1 cellular context compared by ENCODE assay signal in the genomic region with DNA sequence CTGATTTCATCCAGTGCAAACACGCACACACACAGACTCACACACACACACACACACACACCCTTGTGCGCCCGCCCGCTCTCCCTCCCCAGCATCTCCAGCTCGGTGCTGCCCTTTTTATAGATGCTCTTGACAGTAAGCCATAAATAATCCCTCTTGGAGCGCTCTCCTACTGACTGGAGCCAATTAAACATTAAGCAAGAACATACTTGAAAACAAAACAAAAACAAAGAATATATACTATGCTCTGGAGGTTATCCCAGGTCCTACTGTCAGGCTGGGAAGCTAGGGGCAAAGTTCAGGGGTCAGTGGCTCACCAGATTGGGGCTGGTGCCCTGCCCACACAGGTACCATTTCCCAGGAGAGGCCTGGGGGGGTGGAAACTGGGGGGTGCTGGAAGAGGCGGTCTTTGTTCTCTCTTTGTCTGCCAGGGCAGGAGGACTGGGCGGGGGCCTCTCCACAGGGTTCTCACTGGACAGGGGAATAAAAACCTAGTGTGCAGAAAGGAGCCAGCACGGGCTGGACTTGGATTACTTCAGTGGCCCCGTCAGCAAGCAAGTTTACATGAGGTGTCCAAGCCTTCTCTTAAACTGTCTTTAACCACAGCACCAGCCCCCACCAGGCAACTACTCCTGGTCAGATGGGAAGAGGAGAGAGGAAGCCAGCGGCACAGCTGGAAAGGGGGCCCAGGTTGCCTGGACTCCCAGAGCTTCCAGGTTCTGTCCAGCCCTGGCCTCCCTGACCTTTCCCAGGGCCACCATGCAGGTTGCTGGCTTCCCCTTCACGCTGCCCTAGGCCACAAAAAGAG.
A peak's percentile ranks its signal among the peaks of the same experiment; 100 is the strongest.
TF ChIP-seq lines count a peak whose summit lies in the region.

No MANE protein-coding gene starts in this region.

TF ChIP-seq in HepG2, 621 proteins besides CTCF, POLR2A, EP300 and RAD21 (continued from another document and continues in another):
- TF ChIP-seq, protein P1, sequence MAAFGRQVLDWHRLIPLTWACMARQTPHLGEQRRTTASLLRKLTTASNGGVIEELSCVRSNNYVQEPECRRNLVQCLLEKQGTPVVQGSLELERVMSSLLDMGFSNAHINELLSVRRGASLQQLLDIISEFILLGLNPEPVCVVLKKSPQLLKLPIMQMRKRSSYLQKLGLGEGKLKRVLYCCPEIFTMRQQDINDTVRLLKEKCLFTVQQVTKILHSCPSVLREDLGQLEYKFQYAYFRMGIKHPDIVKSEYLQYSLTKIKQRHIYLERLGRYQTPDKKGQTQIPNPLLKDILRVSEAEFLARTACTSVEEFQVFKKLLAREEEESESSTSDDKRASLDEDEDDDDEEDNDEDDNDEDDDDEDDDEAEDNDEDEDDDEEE (CRISPR knock-in tag; IDR thresholded peaks at IDR 0.05): 0 out of 2 replicates have a peak, but pooled peaks have one; percentile 20
- TF ChIP-seq ZNF558 (CRISPR knock-in tag; IDR thresholded peaks at IDR 0.05; ENCODE audit: borderline replicate concordance) (no peak), THYN1 (CRISPR knock-in tag; IDR thresholded peaks at IDR 0.05; ENCODE audit: borderline replicate concordance, low read depth) (no peak), ZNF3 (CRISPR knock-in tag; IDR thresholded peaks at IDR 0.05) (no peak), PAWR (CRISPR knock-in tag; IDR thresholded peaks at IDR 0.05; ENCODE audit: borderline replicate concordance) (no peak), ZNF225 (CRISPR knock-in tag; IDR thresholded peaks at IDR 0.05) (no peak), ZNF557 (CRISPR knock-in tag; IDR thresholded peaks at IDR 0.05) (no peak), ZNF563 (CRISPR knock-in tag; IDR thresholded peaks at IDR 0.05) (no peak; the same call in 1 of the 2 replicates), RFX1 (IDR thresholded peaks at IDR 0.05) (no peak), REPIN1 (CRISPR knock-in tag; IDR thresholded peaks at IDR 0.05; ENCODE audit: borderline replicate concordance, low read depth) (no peak), TBX3 (IDR thresholded peaks at IDR 0.05; ENCODE audit: borderline replicate concordance) (no peak), RELA (CRISPR knock-in tag; IDR thresholded peaks at IDR 0.05) (no peak), CHD2 (IDR thresholded peaks at IDR 0.05; ENCODE audit: low read depth, low read length) (no peak), RAD51 (IDR thresholded peaks at IDR 0.05; ENCODE audit: borderline replicate concordance) (no peak), ZNF180 (CRISPR knock-in tag; IDR thresholded peaks at IDR 0.05; ENCODE audit: borderline replicate concordance, low read depth) (no peak), FOSL1 (CRISPR knock-in tag; IDR thresholded peaks at IDR 0.05; ENCODE audit: borderline replicate concordance) (no peak), AGO2 (optimal IDR thresholded peaks at IDR 0.05; ENCODE audit: low read depth, low read length) (no peak), ZNF431 (CRISPR knock-in tag; IDR thresholded peaks at IDR 0.05; ENCODE audit: borderline replicate concordance, low read depth) (no peak), FOXA3 (CRISPR knock-in tag; IDR thresholded peaks at IDR 0.05) (peak; percentile 31; the same call in 1 of the 2 replicates), CREB1 (IDR thresholded peaks at IDR 0.05) (no peak), CREB1 (CRISPR knock-in tag; IDR thresholded peaks at IDR 0.05) (peak; percentile 72; the same call in 1 of the 2 replicates), HOXD1 (CRISPR knock-in tag; IDR thresholded peaks at IDR 0.05) (0 out of 2 replicates have a peak, but pooled peaks have one; percentile 28), ZNF550 (CRISPR knock-in tag; IDR thresholded peaks at IDR 0.05; ENCODE audit: borderline replicate concordance) (no peak), ZKSCAN5 (CRISPR knock-in tag; IDR thresholded peaks at IDR 0.05) (no peak), ZNF644 (CRISPR knock-in tag; IDR thresholded peaks at IDR 0.05; ENCODE audit: low read depth) (no peak; the same call in 1 of the 2 replicates), NFE2L2 (IDR thresholded peaks at IDR 0.05; ENCODE audit: low read length) (no peak), KMT2A (CRISPR knock-in tag; IDR thresholded peaks at IDR 0.05) (no peak), MTF1 (CRISPR knock-in tag; IDR thresholded peaks at IDR 0.05) (no peak), ZNF75D (CRISPR knock-in tag; IDR thresholded peaks at IDR 0.05; ENCODE audit: borderline replicate concordance) (no peak), KAT7 (CRISPR knock-in tag; IDR thresholded peaks at IDR 0.05; ENCODE audit: borderline replicate concordance) (no peak), HOXA7 (CRISPR knock-in tag; IDR thresholded peaks at IDR 0.05) (no peak), KLF13 (CRISPR knock-in tag; IDR thresholded peaks at IDR 0.05) (no peak), KDM2A (CRISPR knock-in tag; IDR thresholded peaks at IDR 0.05; ENCODE audit: borderline replicate concordance, low read depth) (peak; percentile 41; the same call in 1 of the 2 replicates), NR2F2 (IDR thresholded peaks at IDR 0.05; ENCODE audit: borderline replicate concordance, low read depth) (peak; percentile 81), MZF1 (CRISPR knock-in tag; IDR thresholded peaks at IDR 0.05; ENCODE audit: borderline replicate concordance) (no peak), MEIS2 (CRISPR knock-in tag; IDR thresholded peaks at IDR 0.05) (no peak), ETV6 (CRISPR knock-in tag; conservative IDR thresholded peaks at IDR 0.05) (no peak), ATF1 (CRISPR knock-in tag; IDR thresholded peaks at IDR 0.05) (no peak)
- TF ChIP-seq, protein P2, sequence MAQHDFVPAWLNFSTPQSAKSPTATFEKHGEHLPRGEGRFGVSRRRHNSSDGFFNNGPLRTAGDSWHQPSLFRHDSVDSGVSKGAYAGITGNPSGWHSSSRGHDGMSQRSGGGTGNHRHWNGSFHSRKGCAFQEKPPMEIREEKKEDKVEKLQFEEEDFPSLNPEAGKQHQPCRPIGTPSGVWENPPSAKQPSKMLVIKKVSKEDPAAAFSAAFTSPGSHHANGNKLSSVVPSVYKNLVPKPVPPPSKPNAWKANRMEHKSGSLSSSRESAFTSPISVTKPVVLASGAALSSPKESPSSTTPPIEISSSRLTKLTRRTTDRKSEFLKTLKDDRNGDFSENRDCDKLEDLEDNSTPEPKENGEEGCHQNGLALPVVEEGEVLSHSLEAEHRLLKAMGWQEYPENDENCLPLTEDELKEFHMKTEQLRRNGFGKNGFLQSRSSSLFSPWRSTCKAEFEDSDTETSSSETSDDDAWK (CRISPR knock-in tag; IDR thresholded peaks at IDR 0.05): no peak
- TF ChIP-seq, protein P3, sequence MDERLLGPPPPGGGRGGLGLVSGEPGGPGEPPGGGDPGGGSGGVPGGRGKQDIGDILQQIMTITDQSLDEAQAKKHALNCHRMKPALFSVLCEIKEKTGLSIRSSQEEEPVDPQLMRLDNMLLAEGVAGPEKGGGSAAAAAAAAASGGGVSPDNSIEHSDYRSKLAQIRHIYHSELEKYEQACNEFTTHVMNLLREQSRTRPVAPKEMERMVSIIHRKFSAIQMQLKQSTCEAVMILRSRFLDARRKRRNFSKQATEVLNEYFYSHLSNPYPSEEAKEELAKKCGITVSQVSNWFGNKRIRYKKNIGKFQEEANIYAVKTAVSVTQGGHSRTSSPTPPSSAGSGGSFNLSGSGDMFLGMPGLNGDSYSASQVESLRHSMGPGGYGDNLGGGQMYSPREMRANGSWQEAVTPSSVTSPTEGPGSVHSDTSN (CRISPR knock-in tag; IDR thresholded peaks at IDR 0.05): no peak
- TF ChIP-seq, protein P4, sequence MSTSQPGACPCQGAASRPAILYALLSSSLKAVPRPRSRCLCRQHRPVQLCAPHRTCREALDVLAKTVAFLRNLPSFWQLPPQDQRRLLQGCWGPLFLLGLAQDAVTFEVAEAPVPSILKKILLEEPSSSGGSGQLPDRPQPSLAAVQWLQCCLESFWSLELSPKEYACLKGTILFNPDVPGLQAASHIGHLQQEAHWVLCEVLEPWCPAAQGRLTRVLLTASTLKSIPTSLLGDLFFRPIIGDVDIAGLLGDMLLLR (CRISPR knock-in tag; IDR thresholded peaks at IDR 0.05): no peak
- TF ChIP-seq, protein P5, sequence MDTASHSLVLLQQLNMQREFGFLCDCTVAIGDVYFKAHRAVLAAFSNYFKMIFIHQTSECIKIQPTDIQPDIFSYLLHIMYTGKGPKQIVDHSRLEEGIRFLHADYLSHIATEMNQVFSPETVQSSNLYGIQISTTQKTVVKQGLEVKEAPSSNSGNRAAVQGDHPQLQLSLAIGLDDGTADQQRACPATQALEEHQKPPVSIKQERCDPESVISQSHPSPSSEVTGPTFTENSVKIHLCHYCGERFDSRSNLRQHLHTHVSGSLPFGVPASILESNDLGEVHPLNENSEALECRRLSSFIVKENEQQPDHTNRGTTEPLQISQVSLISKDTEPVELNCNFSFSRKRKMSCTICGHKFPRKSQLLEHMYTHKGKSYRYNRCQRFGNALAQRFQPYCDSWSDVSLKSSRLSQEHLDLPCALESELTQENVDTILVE (CRISPR knock-in tag; IDR thresholded peaks at IDR 0.05): no peak
- TF ChIP-seq, protein P6, sequence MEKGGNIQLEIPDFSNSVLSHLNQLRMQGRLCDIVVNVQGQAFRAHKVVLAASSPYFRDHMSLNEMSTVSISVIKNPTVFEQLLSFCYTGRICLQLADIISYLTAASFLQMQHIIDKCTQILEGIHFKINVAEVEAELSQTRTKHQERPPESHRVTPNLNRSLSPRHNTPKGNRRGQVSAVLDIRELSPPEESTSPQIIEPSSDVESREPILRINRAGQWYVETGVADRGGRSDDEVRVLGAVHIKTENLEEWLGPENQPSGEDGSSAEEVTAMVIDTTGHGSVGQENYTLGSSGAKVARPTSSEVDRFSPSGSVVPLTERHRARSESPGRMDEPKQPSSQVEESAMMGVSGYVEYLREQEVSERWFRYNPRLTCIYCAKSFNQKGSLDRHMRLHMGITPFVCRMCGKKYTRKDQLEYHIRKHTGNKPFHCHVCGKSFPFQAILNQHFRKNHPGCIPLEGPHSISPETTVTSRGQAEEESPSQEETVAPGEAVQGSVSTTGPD (CRISPR knock-in tag; IDR thresholded peaks at IDR 0.05): peak; percentile 80; the same call in 1 of the 2 replicates
- TF ChIP-seq, protein P7, sequence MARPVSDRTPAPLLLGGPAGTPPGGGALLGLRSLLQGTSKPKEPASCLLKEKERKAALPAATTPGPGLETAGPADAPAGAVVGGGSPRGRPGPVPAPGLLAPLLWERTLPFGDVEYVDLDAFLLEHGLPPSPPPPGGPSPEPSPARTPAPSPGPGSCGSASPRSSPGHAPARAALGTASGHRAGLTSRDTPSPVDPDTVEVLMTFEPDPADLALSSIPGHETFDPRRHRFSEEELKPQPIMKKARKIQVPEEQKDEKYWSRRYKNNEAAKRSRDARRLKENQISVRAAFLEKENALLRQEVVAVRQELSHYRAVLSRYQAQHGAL (CRISPR knock-in tag; IDR thresholded peaks at IDR 0.05; ENCODE audit: not compliant biosample characterization): no peak
- TF ChIP-seq, protein P8, sequence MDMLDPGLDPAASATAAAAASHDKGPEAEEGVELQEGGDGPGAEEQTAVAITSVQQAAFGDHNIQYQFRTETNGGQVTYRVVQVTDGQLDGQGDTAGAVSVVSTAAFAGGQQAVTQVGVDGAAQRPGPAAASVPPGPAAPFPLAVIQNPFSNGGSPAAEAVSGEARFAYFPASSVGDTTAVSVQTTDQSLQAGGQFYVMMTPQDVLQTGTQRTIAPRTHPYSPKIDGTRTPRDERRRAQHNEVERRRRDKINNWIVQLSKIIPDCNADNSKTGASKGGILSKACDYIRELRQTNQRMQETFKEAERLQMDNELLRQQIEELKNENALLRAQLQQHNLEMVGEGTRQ (IDR thresholded peaks at IDR 0.05; ENCODE audit: low read depth, low read length): no peak
- TF ChIP-seq, protein P8 (CRISPR knock-in tag; IDR thresholded peaks at IDR 0.05; ENCODE audit: borderline replicate concordance): no peak
- TF ChIP-seq, protein P9, sequence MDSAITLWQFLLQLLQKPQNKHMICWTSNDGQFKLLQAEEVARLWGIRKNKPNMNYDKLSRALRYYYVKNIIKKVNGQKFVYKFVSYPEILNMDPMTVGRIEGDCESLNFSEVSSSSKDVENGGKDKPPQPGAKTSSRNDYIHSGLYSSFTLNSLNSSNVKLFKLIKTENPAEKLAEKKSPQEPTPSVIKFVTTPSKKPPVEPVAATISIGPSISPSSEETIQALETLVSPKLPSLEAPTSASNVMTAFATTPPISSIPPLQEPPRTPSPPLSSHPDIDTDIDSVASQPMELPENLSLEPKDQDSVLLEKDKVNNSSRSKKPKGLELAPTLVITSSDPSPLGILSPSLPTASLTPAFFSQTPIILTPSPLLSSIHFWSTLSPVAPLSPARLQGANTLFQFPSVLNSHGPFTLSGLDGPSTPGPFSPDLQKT (CRISPR knock-in tag; IDR thresholded peaks at IDR 0.05; ENCODE audit: borderline replicate concordance): no peak
- TF ChIP-seq, protein P10, sequence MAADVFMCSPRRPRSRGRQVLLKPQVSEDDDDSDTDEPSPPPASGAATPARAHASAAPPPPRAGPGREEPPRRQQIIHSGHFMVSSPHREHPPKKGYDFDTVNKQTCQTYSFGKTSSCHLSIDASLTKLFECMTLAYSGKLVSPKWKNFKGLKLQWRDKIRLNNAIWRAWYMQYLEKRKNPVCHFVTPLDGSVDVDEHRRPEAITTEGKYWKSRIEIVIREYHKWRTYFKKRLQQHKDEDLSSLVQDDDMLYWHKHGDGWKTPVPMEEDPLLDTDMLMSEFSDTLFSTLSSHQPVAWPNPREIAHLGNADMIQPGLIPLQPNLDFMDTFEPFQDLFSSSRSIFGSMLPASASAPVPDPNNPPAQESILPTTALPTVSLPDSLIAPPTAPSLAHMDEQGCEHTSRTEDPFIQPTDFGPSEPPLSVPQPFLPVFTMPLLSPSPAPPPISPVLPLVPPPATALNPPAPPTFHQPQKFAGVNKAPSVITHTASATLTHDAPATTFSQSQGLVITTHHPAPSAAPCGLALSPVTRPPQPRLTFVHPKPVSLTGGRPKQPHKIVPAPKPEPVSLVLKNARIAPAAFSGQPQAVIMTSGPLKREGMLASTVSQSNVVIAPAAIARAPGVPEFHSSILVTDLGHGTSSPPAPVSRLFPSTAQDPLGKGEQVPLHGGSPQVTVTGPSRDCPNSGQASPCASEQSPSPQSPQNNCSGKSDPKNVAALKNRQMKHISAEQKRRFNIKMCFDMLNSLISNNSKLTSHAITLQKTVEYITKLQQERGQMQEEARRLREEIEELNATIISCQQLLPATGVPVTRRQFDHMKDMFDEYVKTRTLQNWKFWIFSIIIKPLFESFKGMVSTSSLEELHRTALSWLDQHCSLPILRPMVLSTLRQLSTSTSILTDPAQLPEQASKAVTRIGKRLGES (CRISPR knock-in tag; IDR thresholded peaks at IDR 0.05; ENCODE audit: borderline replicate concordance): no peak
- TF ChIP-seq, protein P11, sequence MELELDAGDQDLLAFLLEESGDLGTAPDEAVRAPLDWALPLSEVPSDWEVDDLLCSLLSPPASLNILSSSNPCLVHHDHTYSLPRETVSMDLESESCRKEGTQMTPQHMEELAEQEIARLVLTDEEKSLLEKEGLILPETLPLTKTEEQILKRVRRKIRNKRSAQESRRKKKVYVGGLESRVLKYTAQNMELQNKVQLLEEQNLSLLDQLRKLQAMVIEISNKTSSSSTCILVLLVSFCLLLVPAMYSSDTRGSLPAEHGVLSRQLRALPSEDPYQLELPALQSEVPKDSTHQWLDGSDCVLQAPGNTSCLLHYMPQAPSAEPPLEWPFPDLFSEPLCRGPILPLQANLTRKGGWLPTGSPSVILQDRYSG (CRISPR knock-in tag; IDR thresholded peaks at IDR 0.05): no peak
